ENCODE assay signal across 1 cellular context in genomic region chr16:29873319-29873718, GRCh38.
TF ChIP-seq lines count a peak whose summit lies in the region.

No MANE protein-coding gene starts in this region.

TF ChIP-seq in H1, 55 proteins besides CTCF, POLR2A, EP300 and RAD21:
- TF ChIP-seq CTBP2 (IDR thresholded peaks at IDR 0.05; ENCODE audit: borderline replicate concordance, insufficient read depth, insufficient read length, low read length) (no peak), JUN (IDR thresholded peaks at IDR 0.05; ENCODE audit: low read depth, low read length) (no peak), MAX (IDR thresholded peaks at IDR 0.05) (no peak), POLR2AphosphoS5 (IDR thresholded peaks at IDR 0.05; ENCODE audit: low read depth, low read length) (no peak), FOSL1 (IDR thresholded peaks at IDR 0.05; ENCODE audit: insufficient read depth, low read depth, low read length) (no peak), CHD1 (IDR thresholded peaks at IDR 0.05; ENCODE audit: low read depth, low read length) (no peak), BCL11A (IDR thresholded peaks at IDR 0.05; ENCODE audit: low read depth in 2 of 2, low read length in 2 of 2) (no peak), POU5F1 (IDR thresholded peaks at IDR 0.05; ENCODE audit: low read depth, low read length) (no peak), SRF (IDR thresholded peaks at IDR 0.05; ENCODE audit: low read depth, low read length) (no peak), RXRA (IDR thresholded peaks at IDR 0.05; ENCODE audit: insufficient read depth, low read depth, low read length) (no peak), TAF1 (IDR thresholded peaks at IDR 0.05; ENCODE audit: low read depth, low read length) (no peak), TBP (IDR thresholded peaks at IDR 0.05; ENCODE audit: low read depth, low read length) (no peak), NANOG (IDR thresholded peaks at IDR 0.05; ENCODE audit: insufficient read depth, low read depth, low read length, poor library complexity, severe bottlenecking) (no peak), SIX5 (IDR thresholded peaks at IDR 0.05; ENCODE audit: low read depth, low read length) (no peak), HDAC6 (IDR thresholded peaks at IDR 0.05; ENCODE audit: low read depth, low read length) (no peak), CREB1 (IDR thresholded peaks at IDR 0.05) (no peak), SAP30 (IDR thresholded peaks at IDR 0.05; ENCODE audit: insufficient read depth, insufficient replicate concordance, low read length) (no peak), YY1 (IDR thresholded peaks at IDR 0.05; ENCODE audit: low read depth, low read length) (no peak), BACH1 (IDR thresholded peaks at IDR 0.05; ENCODE audit: low read length) (no peak)
